In the genomic region with DNA sequence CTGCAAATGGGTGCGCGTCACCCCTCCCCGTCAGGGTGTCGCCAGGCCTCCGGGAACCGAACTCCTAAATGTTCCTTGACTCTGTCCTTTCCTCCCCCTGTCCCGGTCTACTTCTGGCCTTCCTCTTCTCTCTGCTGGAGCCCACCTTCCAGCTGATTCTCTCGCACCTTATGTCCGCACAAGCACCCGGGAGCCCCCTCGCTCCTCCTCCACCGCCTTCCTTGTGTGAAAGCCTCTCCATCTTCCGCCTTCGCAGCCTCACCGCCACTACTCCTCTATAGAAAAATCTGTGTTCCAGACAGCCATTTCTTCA, we compare ENCODE assay signal across 1 cellular context.
TF ChIP-seq lines count a peak whose summit lies in the region.

No MANE protein-coding gene starts in this region.

TF ChIP-seq in HepG2, 621 proteins besides CTCF, POLR2A, EP300 and RAD21 (continued from another document):
- TF ChIP-seq, protein P1, sequence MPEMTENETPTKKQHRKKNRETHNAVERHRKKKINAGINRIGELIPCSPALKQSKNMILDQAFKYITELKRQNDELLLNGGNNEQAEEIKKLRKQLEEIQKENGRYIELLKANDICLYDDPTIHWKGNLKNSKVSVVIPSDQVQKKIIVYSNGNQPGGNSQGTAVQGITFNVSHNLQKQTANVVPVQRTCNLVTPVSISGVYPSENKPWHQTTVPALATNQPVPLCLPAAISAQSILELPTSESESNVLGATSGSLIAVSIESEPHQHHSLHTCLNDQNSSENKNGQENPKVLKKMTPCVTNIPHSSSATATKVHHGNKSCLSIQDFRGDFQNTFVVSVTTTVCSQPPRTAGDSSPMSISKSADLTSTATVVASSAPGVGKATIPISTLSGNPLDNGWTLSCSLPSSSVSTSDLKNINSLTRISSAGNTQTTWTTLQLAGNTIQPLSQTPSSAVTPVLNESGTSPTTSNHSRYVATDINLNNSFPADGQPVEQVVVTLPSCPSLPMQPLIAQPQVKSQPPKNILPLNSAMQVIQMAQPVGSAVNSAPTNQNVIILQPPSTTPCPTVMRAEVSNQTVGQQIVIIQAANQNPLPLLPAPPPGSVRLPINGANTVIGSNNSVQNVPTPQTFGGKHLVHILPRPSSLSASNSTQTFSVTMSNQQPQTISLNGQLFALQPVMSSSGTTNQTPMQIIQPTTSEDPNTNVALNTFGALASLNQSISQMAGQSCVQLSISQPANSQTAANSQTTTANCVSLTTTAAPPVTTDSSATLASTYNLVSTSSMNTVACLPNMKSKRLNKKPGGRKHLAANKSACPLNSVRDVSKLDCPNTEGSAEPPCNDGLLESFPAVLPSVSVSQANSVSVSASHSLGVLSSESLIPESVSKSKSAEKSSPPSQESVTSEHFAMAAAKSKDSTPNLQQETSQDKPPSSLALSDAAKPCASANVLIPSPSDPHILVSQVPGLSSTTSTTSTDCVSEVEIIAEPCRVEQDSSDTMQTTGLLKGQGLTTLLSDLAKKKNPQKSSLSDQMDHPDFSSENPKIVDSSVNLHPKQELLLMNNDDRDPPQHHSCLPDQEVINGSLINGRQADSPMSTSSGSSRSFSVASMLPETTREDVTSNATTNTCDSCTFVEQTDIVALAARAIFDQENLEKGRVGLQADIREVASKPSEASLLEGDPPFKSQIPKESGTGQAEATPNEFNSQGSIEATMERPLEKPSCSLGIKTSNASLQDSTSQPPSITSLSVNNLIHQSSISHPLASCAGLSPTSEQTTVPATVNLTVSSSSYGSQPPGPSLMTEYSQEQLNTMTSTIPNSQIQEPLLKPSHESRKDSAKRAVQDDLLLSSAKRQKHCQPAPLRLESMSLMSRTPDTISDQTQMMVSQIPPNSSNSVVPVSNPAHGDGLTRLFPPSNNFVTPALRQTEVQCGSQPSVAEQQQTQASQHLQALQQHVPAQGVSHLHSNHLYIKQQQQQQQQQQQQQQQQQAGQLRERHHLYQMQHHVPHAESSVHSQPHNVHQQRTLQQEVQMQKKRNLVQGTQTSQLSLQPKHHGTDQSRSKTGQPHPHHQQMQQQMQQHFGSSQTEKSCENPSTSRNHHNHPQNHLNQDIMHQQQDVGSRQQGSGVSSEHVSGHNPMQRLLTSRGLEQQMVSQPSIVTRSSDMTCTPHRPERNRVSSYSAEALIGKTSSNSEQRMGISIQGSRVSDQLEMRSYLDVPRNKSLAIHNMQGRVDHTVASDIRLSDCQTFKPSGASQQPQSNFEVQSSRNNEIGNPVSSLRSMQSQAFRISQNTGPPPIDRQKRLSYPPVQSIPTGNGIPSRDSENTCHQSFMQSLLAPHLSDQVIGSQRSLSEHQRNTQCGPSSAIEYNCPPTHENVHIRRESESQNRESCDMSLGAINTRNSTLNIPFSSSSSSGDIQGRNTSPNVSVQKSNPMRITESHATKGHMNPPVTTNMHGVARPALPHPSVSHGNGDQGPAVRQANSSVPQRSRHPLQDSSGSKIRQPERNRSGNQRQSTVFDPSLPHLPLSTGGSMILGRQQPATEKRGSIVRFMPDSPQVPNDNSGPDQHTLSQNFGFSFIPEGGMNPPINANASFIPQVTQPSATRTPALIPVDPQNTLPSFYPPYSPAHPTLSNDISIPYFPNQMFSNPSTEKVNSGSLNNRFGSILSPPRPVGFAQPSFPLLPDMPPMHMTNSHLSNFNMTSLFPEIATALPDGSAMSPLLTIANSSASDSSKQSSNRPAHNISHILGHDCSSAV (CRISPR knock-in tag; IDR thresholded peaks at IDR 0.05; ENCODE audit: borderline replicate concordance): no peak
- TF ChIP-seq, protein P2, sequence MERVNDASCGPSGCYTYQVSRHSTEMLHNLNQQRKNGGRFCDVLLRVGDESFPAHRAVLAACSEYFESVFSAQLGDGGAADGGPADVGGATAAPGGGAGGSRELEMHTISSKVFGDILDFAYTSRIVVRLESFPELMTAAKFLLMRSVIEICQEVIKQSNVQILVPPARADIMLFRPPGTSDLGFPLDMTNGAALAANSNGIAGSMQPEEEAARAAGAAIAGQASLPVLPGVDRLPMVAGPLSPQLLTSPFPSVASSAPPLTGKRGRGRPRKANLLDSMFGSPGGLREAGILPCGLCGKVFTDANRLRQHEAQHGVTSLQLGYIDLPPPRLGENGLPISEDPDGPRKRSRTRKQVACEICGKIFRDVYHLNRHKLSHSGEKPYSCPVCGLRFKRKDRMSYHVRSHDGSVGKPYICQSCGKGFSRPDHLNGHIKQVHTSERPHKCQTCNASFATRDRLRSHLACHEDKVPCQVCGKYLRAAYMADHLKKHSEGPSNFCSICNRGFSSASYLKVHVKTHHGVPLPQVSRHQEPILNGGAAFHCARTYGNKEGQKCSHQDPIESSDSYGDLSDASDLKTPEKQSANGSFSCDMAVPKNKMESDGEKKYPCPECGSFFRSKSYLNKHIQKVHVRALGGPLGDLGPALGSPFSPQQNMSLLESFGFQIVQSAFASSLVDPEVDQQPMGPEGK (CRISPR knock-in tag; IDR thresholded peaks at IDR 0.05): no peak
- TF ChIP-seq ZFP36 (IDR thresholded peaks at IDR 0.05; ENCODE audit: borderline replicate concordance, low read depth, low read length, partially characterized antibody) (no peak), AGO1 (IDR thresholded peaks at IDR 0.05; ENCODE audit: low read depth, low read length, poor library complexity, severe bottlenecking) (no peak)
